ENCODE assay signal across 15 cellular contexts in genomic region chr10:11049772-11050171, GRCh38. TPM values are rescaled to one million over a fixed set of nuclear protein-coding genes. Genes with fewer than 3 reads are reported as not detected.
DNase-seq lines count a peak whose midpoint lies in the region; ATAC-seq and TF ChIP-seq lines count a peak whose summit lies in the region.
"Had no signal": no experiment of that assay in that cellular context is flagged by ENCODE, and none has a peak within 500 bp of the region (broad histone marks: within the 10 kb centered on the region; RNA-seq: fewer than 3 reads in every experiment).

No MANE protein-coding gene starts in this region.

- no peak overlapping the region for H2AFZ ChIP-seq in mesenchymal stem cell (ENCODE audit: low read depth, low read length)

- H3K27me3 ChIP-seq in right atrium auricular region (no peaks in the 10 kb centered on the region), gastroesophageal sphincter (no peaks in the 10 kb centered on the region), gastrocnemius medialis (no peaks in the 10 kb centered on the region), mesenchymal stem cell (ENCODE audit: control insufficient read depth in 1 of 2, insufficient read depth in 1 of 2, low read length in 2 of 2) (no peaks in the 10 kb centered on the region)

- H3K4ac ChIP-seq in mesenchymal stem cell (ENCODE audit: low read depth in 1 of 2, low read length in 2 of 2): no peak overlapping the region

- ATAC-seq in gastroesophageal sphincter: no peak
- no peak for ATAC-seq in gastrocnemius medialis
- ATAC-seq: GM12878, HCT116, K562, PC-3 had no signal

- H3K9me3 ChIP-seq in right atrium auricular region: no peaks in the 10 kb centered on the region
- H3K9me3 ChIP-seq in gastroesophageal sphincter: no peaks in the 10 kb centered on the region
- H3K9me3 ChIP-seq in gastrocnemius medialis: no peaks in the 10 kb centered on the region
- no peaks in the 10 kb centered on the region for H3K9me3 ChIP-seq in mesenchymal stem cell (ENCODE audit: control insufficient read depth, low read length)

- peak overlapping the region; percentile 77 to 87 for H3K27ac ChIP-seq in right atrium auricular region
- peak overlapping the region in 3 of 4 donors; percentile 55 to 72 (median 69) for H3K27ac ChIP-seq in gastroesophageal sphincter
- peak overlapping the region in 3 of 4 donors; percentile 31 to 47 (median 36) for H3K27ac ChIP-seq in gastrocnemius medialis
- no peak overlapping the region for H3K27ac ChIP-seq in mesenchymal stem cell (ENCODE audit: low read length, poor library complexity, severe bottlenecking)

- no peak overlapping the region for H4K91ac ChIP-seq in mesenchymal stem cell (ENCODE audit: low read length)

- H3K79me1 ChIP-seq in mesenchymal stem cell (replicated peaks; ENCODE audit: low read length, poor library complexity, severe bottlenecking): peaks cover 27% of the 10 kb centered on the region

- H2BK15ac ChIP-seq in mesenchymal stem cell (ENCODE audit: low read depth, poor library complexity, severe bottlenecking): no peak overlapping the region

- 80% methylated on average over 2 of the region's 5 CpGs; no CpG with 5 or more reads in 1 of the 2 donors for WGBS in gastroesophageal sphincter (ENCODE audit: low coverage in 1 of 2), 2 donors
- WGBS in mesenchymal stem cell: 87% methylated on average over 5 of the region's 5 CpGs

- H2BK5ac ChIP-seq in mesenchymal stem cell (ENCODE audit: low read depth, low read length, poor library complexity, severe bottlenecking): no peak overlapping the region

- in situ Hi-C loops in gastrocnemius medialis (cut with MboI; ENCODE audit: low sequenced_read_pairs in 4 of 4): no loop called here

- H3K23ac ChIP-seq in mesenchymal stem cell (ENCODE audit: low read length in 2 of 2): no peak overlapping the region

- peak overlapping the region in 1 of 2 experiments; percentile 71 for H3K14ac ChIP-seq in mesenchymal stem cell (ENCODE audit: low read length in 2 of 2)

- H2BK12ac ChIP-seq in mesenchymal stem cell (ENCODE audit: low read length in 2 of 2): no peak overlapping the region

- H3K9ac ChIP-seq in mesenchymal stem cell (ENCODE audit: low read length): no peak overlapping the region

- peaks cover 0 to 68% of the 10 kb centered on the region in 2 donors for H3K4me1 ChIP-seq in right atrium auricular region
- peaks cover 26 to 73% (median 30%) of the 10 kb centered on the region in 3 donors for H3K4me1 ChIP-seq in gastroesophageal sphincter
- peaks cover 43 to 47% of the 10 kb centered on the region in 2 donors for H3K4me1 ChIP-seq in gastrocnemius medialis
- peaks cover 11% of the 10 kb centered on the region for H3K4me1 ChIP-seq in mesenchymal stem cell (ENCODE audit: control insufficient read depth, insufficient read depth, low read depth, low read length)

- H2BK120ac ChIP-seq in mesenchymal stem cell (ENCODE audit: low read depth, low read length): no peak overlapping the region

- H2AK5ac ChIP-seq in mesenchymal stem cell (ENCODE audit: low read length, severe bottlenecking): no peak overlapping the region

- no peak overlapping the region for H3K18ac ChIP-seq in mesenchymal stem cell (ENCODE audit: low read depth in 1 of 2, low read length in 2 of 2)

- TF ChIP-seq POLR2A in gastroesophageal sphincter (IDR thresholded peaks at IDR 0.05): no peak
- no peak for TF ChIP-seq POLR2A in gastrocnemius medialis (IDR thresholded peaks at IDR 0.05)

- TF ChIP-seq EP300 in gastroesophageal sphincter (IDR thresholded peaks at IDR 0.05): no peak

- DNase-seq in right atrium auricular region (ENCODE audit: low spot score): no peak
- no peak for DNase-seq in cardiac septum (ENCODE audit: low spot score)
- no peak for DNase-seq in gastrocnemius medialis
- no peak for DNase-seq in HT-29 (ENCODE audit: low spot score)
- DNase-seq in mesenchymal stem cell: no peak
- no peak for DNase-seq in activated T-cell treated with anti-CD3 and anti-CD28 coated beads, Interleukin-2, amount 50 U/mL, for 1 hour
- DNase-seq: CD4-positive, CD25-positive, alpha-beta regulatory T cell; DMS79; NCI-H1436; NCI-H2081 treated with DMSO at 0.1 percent for 48 hours; PC-3 had no signal

- intact Hi-C loops in cardiac septum (cut with DNase I) (no loop called here), gastrocnemius medialis (cut with DNase I; ENCODE audit: low total_unique reads) (no loop called here)

- H3K4me2 ChIP-seq in mesenchymal stem cell (ENCODE audit: low read length, poor library complexity, severe bottlenecking): no peak overlapping the region

- TF ChIP-seq CTCF in right atrium auricular region (IDR thresholded peaks at IDR 0.05) (no peak), gastroesophageal sphincter (IDR thresholded peaks at IDR 0.05) (no peak), gastrocnemius medialis (IDR thresholded peaks at IDR 0.05 in 4 of 5, conservative IDR thresholded peaks at IDR 0.05 in 1 of 5) (no peak)

- no peak overlapping the region for H3K4me3 ChIP-seq in right atrium auricular region
- no peak overlapping the region for H3K4me3 ChIP-seq in gastroesophageal sphincter
- no peak overlapping the region for H3K4me3 ChIP-seq in gastrocnemius medialis
- no peak overlapping the region for H3K4me3 ChIP-seq in mesenchymal stem cell (ENCODE audit: insufficient read depth in 1 of 2, low read depth in 1 of 2, low read length in 2 of 2)
- H3K4me3 ChIP-seq: GM12878, K562 had no signal

- no peak overlapping the region for H4K8ac ChIP-seq in mesenchymal stem cell (ENCODE audit: low read length)

- H3K36me3 ChIP-seq in right atrium auricular region (peaks cover 3% of the 10 kb centered on the region), gastroesophageal sphincter (no peaks in the 10 kb centered on the region), gastrocnemius medialis (no peaks in the 10 kb centered on the region), mesenchymal stem cell (ENCODE audit: control insufficient read depth in 1 of 2, insufficient read depth in 2 of 2, low read depth in 1 of 2, low read length in 2 of 2) (peaks cover 0 to 3% of the 10 kb centered on the region in 2 experiments)

RNA-seq across cellular contexts. Expression of gene CELF2, which starts 32.1 kb away (rescaled TPM):
- total RNA-seq in right atrium auricular region: 10 to 100 TPM; 63.2 to 69.4 TPM
- total RNA-seq in cardiac septum: 67.5 TPM
- total RNA-seq in gastroesophageal sphincter: 100 to 1,000 TPM in 3 of 4 donors, 10 to 100 TPM in 1; 82.4 to 122 (median 110) TPM
- total RNA-seq in gastrocnemius medialis: 10 to 100 TPM; 30.0 to 56.6 (median 43.3) TPM
- total RNA-seq in HT-29 (2014; rRNA removed; shearing (Covaris generic)): not detected in 2 replicates
- polyA plus RNA-seq in mesenchymal stem cell (2013, experiment 1 of 2): 8.8 TPM
- 8.9 TPM for polyA plus RNA-seq in mesenchymal stem cell (2013, experiment 2 of 2)
- total RNA-seq: PC-3 had no signal

Comparison
In these comparisons a context has a peak if more than half of its experiments do, and no peak if none do; other contexts are left out.
1. RNA of gene CELF2, which starts 32.1 kb away (total RNA-seq): 82.4 to 122 TPM in gastroesophageal sphincter, 63.2 to 69.4 TPM in right atrium auricular region, 67.5 TPM in cardiac septum (single experiment) and 30.0 to 56.6 TPM in gastrocnemius medialis; not detected in HT-29; every median in the first group is over 10 times any median in the second.